Comparison of ENCODE assay signal across 13 cellular contexts in genomic region chr9:134458111-134458845, GRCh38.
DNase-seq lines count a peak whose midpoint lies in the region; ATAC-seq and TF ChIP-seq lines count a peak whose summit lies in the region.
"Had no signal": no experiment of that assay in that cellular context is flagged by ENCODE, and none has a peak within 500 bp of the region (broad histone marks: within the 10 kb centered on the region; RNA-seq: fewer than 3 reads in every experiment).

No MANE protein-coding gene starts in this region.

- no peaks in the 10 kb centered on the region for H3K9me3 Mint-ChIP-seq in central memory CD8-positive, alpha-beta T cell
- H3K9me3 Mint-ChIP-seq: GM23338 had no signal

- no peak overlapping the region for H2AFZ ChIP-seq in PC-3 (ENCODE audit: low read length)
- H2AFZ ChIP-seq: GM23338 had no signal

- DNase-seq in ELF-1 (ENCODE audit: low read depth, low spot score) (peak; percentile 24), iris pigment epithelial cell (ENCODE audit: low read depth) (peak; percentile 53), PC-3 (no peak)
- DNase-seq in central memory CD8-positive, alpha-beta T cell (ENCODE audit: low spot score in 2 of 2), result no peak
- no peak for DNase-seq in activated effector memory CD4-positive, alpha-beta T cell treated with anti-CD3 and anti-CD28 coated beads, Interleukin-2, amount 50 U/mL, for 16 hours
- DNase-seq: caudate nucleus, NCI-H1105, NCI-H82 had no signal

- H3K27me3 ChIP-seq in subcutaneous abdominal adipose tissue (ENCODE audit: control insufficient read depth in 5 of 5, insufficient read depth in 4 of 5, low read length in 5 of 5) (no peaks in the 10 kb centered on the region), PC-3 (ENCODE audit: low read length) (no peaks in the 10 kb centered on the region)

- H3K9me3 ChIP-seq in subcutaneous abdominal adipose tissue (ENCODE audit: control insufficient read depth in 5 of 5, low read length in 5 of 5) (peaks cover 0 to 15% (median 11%) of the 10 kb centered on the region in 5 donors), PC-3 (ENCODE audit: low read length) (no peaks in the 10 kb centered on the region)

- intact Hi-C loops in PC-3 (cut with micrococcal nuclease), result no loop called here

- no peaks in the 10 kb centered on the region for H3K36me3 ChIP-seq in subcutaneous abdominal adipose tissue (ENCODE audit: control insufficient read depth in 5 of 5, insufficient read depth in 5 of 5, low read length in 5 of 5)
- H3K36me3 ChIP-seq in PC-3 (ENCODE audit: low read depth, low read length), result no peaks in the 10 kb centered on the region

- H3K36me3 Mint-ChIP-seq in central memory CD8-positive, alpha-beta T cell (ENCODE audit: insufficient read depth), result peaks cover 5% of the 10 kb centered on the region

- H3F3A ChIP-seq in PC-3 (ENCODE audit: low read length, unreplicated experiment), result no peaks in the 10 kb centered on the region

- peaks cover 16% of the 10 kb centered on the region for H3K4me1 Mint-ChIP-seq in central memory CD8-positive, alpha-beta T cell
- H3K4me1 Mint-ChIP-seq: GM23338 had no signal

- no peak for ATAC-seq in central memory CD8-positive, alpha-beta T cell (replicated peaks; ENCODE audit: extremely low read depth, poor library complexity, severe bottlenecking)
- ATAC-seq in GM19328 (IDR thresholded peaks at IDR 0.05; ENCODE audit: unreplicated experiment) (no peak), PC-3 (no peak)
- ATAC-seq: activated CD4-positive, CD25-positive, alpha-beta regulatory T cell treated with anti-CD3 and anti-CD28 coated beads, Interleukin-2, amount 50 U/mL, for 24 hours; GM12878; GM23338 had no signal

- no TSS peak for BruUV-seq in PC-3 (replicated peaks; lab: Mats Ljungman, UMichigan)

- H3K79me2 ChIP-seq in PC-3 (ENCODE audit: low read length), result no peaks in the 10 kb centered on the region

- peaks cover 11% of the 10 kb centered on the region for H3K27me3 Mint-ChIP-seq in central memory CD8-positive, alpha-beta T cell

- POLR2A ChIA-PET in PC-3 (lab: Charles Lee; ENCODE audit: unreplicated experiment), result no interaction called here

- no peaks in the 10 kb centered on the region for H4K20me1 ChIP-seq in PC-3 (ENCODE audit: low read length)

- H3K9me2 ChIP-seq in PC-3 (replicated peaks; ENCODE audit: low read length), result no peaks in the 10 kb centered on the region

- peak overlapping the region; percentile 87 for H3K27ac Mint-ChIP-seq in central memory CD8-positive, alpha-beta T cell (ENCODE audit: low read depth)
- H3K27ac Mint-ChIP-seq: GM23338 had no signal

- H3K4me2 ChIP-seq in PC-3 (ENCODE audit: low read length), result no peak overlapping the region
- H3K4me2 ChIP-seq: GM23338 had no signal

- H3K27ac ChIP-seq in subcutaneous abdominal adipose tissue (ENCODE audit: low read depth, low read length), result peak overlapping the region; percentile 87
- no peak overlapping the region for H3K27ac ChIP-seq in PC-3 (ENCODE audit: low read length)

- no peak overlapping the region for H3K4me3 Mint-ChIP-seq in central memory CD8-positive, alpha-beta T cell
- H3K4me3 Mint-ChIP-seq: GM23338 had no signal

- H3K4me3 ChIP-seq in subcutaneous abdominal adipose tissue (ENCODE audit: low read depth in 1 of 5, low read length in 5 of 5) (no peak overlapping the region), PC-3 (ENCODE audit: low read length) (no peak overlapping the region)
- H3K4me3 ChIP-seq: GM12878, GM23338 had no signal

- peak overlapping the region in 1 of 5 donors; percentile 6 for H3K9ac ChIP-seq in subcutaneous abdominal adipose tissue (ENCODE audit: low read length in 5 of 5)
- H3K9ac ChIP-seq in PC-3 (ENCODE audit: low read length), result no peak overlapping the region

- no peak for TF ChIP-seq CTCF in PC-3 (conservative IDR thresholded peaks at IDR 0.05; ENCODE audit: low read depth, low read length)

- CTCF ChIA-PET in PC-3 (lab: Charles Lee), result no interaction called here

- H3K4me1 ChIP-seq in subcutaneous abdominal adipose tissue (ENCODE audit: control insufficient read depth in 5 of 5, insufficient read depth in 5 of 5, low read length in 5 of 5), result peaks cover 6 to 49% (median 44%) of the 10 kb centered on the region in 5 donors
- H3K4me1 ChIP-seq in PC-3 (ENCODE audit: insufficient read depth, low read length), result peaks cover 13% of the 10 kb centered on the region; the same call in 1 of the 2 replicates

Comparison
In these comparisons a context has a peak if more than half of its experiments do, and no peak if none do; other contexts are left out.
1. DNase-seq: peak in ELF-1 (single experiment) and iris pigment epithelial cell (single experiment); none in central memory CD8-positive, alpha-beta T cell (0 of 2), activated effector memory CD4-positive, alpha-beta T cell treated with anti-CD3 and anti-CD28 coated beads, Interleukin-2, amount 50 U/mL, for 16 hours (single experiment) and PC-3 (single experiment).